ENCODE assay signal across 18 cellular contexts in genomic region chr2:155665704-155666103, GRCh38.
DNase-seq lines count a peak whose midpoint lies in the region; ATAC-seq and TF ChIP-seq lines count a peak whose summit lies in the region.
"Had no signal": no experiment of that assay in that cellular context is flagged by ENCODE, and none has a peak within 500 bp of the region (broad histone marks: within the 10 kb centered on the region; RNA-seq: fewer than 3 reads in every experiment).

No MANE protein-coding gene starts in this region.

- ATAC-seq in upper lobe of right lung (no peak), GM21825 (IDR thresholded peaks at IDR 0.05; ENCODE audit: unreplicated experiment) (no peak), HG03460 (IDR thresholded peaks at IDR 0.05; ENCODE audit: unreplicated experiment) (no peak)
- ATAC-seq: GM23338, HCT116 had no signal

- TF ChIP-seq CTCF in osteoblast (IDR thresholded peaks at IDR 0.05; ENCODE audit: extremely low read depth, low read depth, low read length) (no peak), adrenal gland (IDR thresholded peaks at IDR 0.05) (no peak), upper lobe of right lung (IDR thresholded peaks at IDR 0.05) (no peak)

- H3K27me3 ChIP-seq in osteoblast (ENCODE audit: insufficient read depth, low read length), result no peaks in the 10 kb centered on the region
- H3K27me3 ChIP-seq in adrenal gland, result no peaks in the 10 kb centered on the region
- H3K27me3 ChIP-seq in upper lobe of right lung, result no peaks in the 10 kb centered on the region

- TF ChIP-seq POLR2A in adrenal gland (IDR thresholded peaks at IDR 0.05), result no peak

- no peak overlapping the region for H3K27ac ChIP-seq in osteoblast (ENCODE audit: low read depth, low read length)
- H3K27ac ChIP-seq in adrenal gland, result no peak overlapping the region
- no peak overlapping the region for H3K27ac ChIP-seq in upper lobe of right lung

- intact Hi-C loops in adrenal gland (cut with DNase I) (no loop called here), upper lobe of right lung (cut with DNase I) (no loop called here)

- no peaks in the 10 kb centered on the region for H3K79me2 ChIP-seq in osteoblast (ENCODE audit: insufficient read depth, low read length)

- DNase-seq in UCSD-AML1 (lab: John Stamatoyannopoulos, UW; ENCODE audit: unreplicated experiment) (peak; percentile 2), islet precursor cell (peak; percentile 45), osteoblast (ENCODE audit: insufficient read length, low spot score, missing footprints) (peak; percentile 39), retina (peak; percentile 21), adrenal gland (no peak), upper lobe of right lung (no peak)
- DNase-seq: C1 segment of cervical spinal cord; Calu3; CD4-positive, alpha-beta memory T cell; COR-L47; DMS53; DMS79 treated with DMSO at 0.1 percent for 48 hours; GF-D8; H9 had no signal

- H3K4me1 ChIP-seq in osteoblast (ENCODE audit: insufficient read depth, low read length) (no peaks in the 10 kb centered on the region), adrenal gland (replicated peaks in 1 of 2) (no peaks in the 10 kb centered on the region), upper lobe of right lung (no peaks in the 10 kb centered on the region)

- no peak overlapping the region for H3K4me3 ChIP-seq in osteoblast (ENCODE audit: insufficient read depth, low read length)
- no peak overlapping the region for H3K4me3 ChIP-seq in adrenal gland
- H3K4me3 ChIP-seq in upper lobe of right lung, result no peak overlapping the region
- H3K4me3 ChIP-seq: GM23338 had no signal

- no peaks in the 10 kb centered on the region for H4K20me1 ChIP-seq in osteoblast (ENCODE audit: insufficient read depth, low read length)

- H3K9me3 ChIP-seq in osteoblast (ENCODE audit: low read depth, low read length), result peaks cover 2% of the 10 kb centered on the region
- no peaks in the 10 kb centered on the region for H3K9me3 ChIP-seq in adrenal gland (replicated peaks in 1 of 3)
- no peaks in the 10 kb centered on the region for H3K9me3 ChIP-seq in upper lobe of right lung

- no peak overlapping the region for H2AFZ ChIP-seq in osteoblast (ENCODE audit: low read length)
- H2AFZ ChIP-seq: GM23338 had no signal

- no peak overlapping the region for H3K4me2 ChIP-seq in osteoblast (ENCODE audit: insufficient read depth, low read length)
- H3K4me2 ChIP-seq: GM23338 had no signal

- 81 to 89% (median 85%) methylated on average over 5 of the region's 5 CpGs for WGBS in adrenal gland, 4 donors

- no peaks in the 10 kb centered on the region for H3K36me3 ChIP-seq in osteoblast (ENCODE audit: insufficient read depth, low read length)
- H3K36me3 ChIP-seq in adrenal gland (replicated peaks in 1 of 2), result no peaks in the 10 kb centered on the region
- no peaks in the 10 kb centered on the region for H3K36me3 ChIP-seq in upper lobe of right lung

Comparison
In these comparisons a context has a peak if more than half of its experiments do, and no peak if none do; other contexts are left out.
1. DNase-seq: peak in UCSD-AML1 (single experiment), islet precursor cell (single experiment), osteoblast (single experiment) and retina (single experiment); none in adrenal gland (0 of 7) and upper lobe of right lung (single experiment).